In the genomic region with DNA sequence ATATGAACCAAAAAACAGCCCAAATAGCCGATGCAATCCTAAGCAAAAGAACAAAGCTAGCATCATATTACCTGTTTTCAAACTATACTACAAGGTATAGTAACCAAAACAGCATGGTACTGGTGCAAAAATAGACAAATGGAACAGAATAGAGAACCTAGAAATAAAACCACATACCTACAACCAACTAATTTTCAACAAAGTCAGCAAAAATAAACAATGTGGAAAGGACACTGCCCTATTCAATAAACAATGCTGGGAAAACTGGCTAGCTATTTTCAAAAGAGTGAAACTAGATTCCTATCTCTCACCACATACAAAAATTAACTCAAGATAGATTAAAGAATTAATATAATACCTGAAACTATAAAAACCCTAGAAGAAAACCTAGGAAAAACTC, we compare ENCODE assay signal across 8 cellular contexts. TPM values are rescaled to one million over a fixed set of nuclear protein-coding genes. Genes with fewer than 3 reads are reported as not detected.
"Had no signal": no experiment of that assay in that cellular context is flagged by ENCODE, and none has a peak within 500 bp of the region (broad histone marks: within the 10 kb centered on the region; RNA-seq: fewer than 3 reads in every experiment).

No MANE protein-coding gene starts in this region.

- H3K9ac ChIP-seq: KMS-11 had no signal

- DNase-seq: H9, HCEC 1CT, KBM-7 had no signal

- FAIRE-seq: H1, H54, HTR-8/SVneo had no signal

- H2AFZ ChIP-seq: GM23338 had no signal

- H3K27ac ChIP-seq: KMS-11 had no signal

- H3K4me3 ChIP-seq: GM23338 had no signal

- ATAC-seq: GM23338 had no signal

- H3K4me2 ChIP-seq: GM23338, KMS-11 had no signal

RNA-seq across cellular contexts. Expression of a gene that starts 17.8 kb away (rescaled TPM):
- total RNA-seq: H1 had no signal
- polyA plus RNA-seq: GM23338, H1 had no signal
